2 cellular contexts compared by ENCODE assay signal in the genomic region with DNA sequence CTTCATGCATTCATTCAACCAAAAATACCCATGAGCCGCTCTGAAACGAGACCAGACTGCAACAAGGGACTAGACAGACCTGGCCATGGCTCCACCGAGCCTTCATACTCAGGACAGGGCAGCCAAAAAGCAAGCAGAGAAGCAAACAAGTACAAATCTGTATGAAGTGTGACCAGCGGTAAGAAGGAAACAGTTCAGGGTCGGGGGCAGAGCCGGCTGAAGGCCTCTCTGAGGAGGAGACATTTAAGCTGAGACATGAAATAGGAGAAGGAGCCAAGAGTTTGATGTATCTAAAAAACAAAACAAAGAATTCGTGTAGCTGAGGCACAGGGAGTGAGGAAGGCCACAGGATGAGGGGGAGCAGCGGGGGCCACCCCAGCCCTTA.
TF ChIP-seq lines count a peak whose summit lies in the region.

No MANE protein-coding gene starts in this region.

TF ChIP-seq in GM23338, 12 proteins besides CTCF, POLR2A, EP300 and RAD21:
- TF ChIP-seq EZH2phosphoT487 (IDR thresholded peaks at IDR 0.05; ENCODE audit: unreplicated experiment): no peak
- no peak for TF ChIP-seq STAT1 (IDR thresholded peaks at IDR 0.05; ENCODE audit: unreplicated experiment)
- no peak for TF ChIP-seq POLR2AphosphoS5 (IDR thresholded peaks at IDR 0.05; ENCODE audit: low read depth)
- TF ChIP-seq, protein P1, sequence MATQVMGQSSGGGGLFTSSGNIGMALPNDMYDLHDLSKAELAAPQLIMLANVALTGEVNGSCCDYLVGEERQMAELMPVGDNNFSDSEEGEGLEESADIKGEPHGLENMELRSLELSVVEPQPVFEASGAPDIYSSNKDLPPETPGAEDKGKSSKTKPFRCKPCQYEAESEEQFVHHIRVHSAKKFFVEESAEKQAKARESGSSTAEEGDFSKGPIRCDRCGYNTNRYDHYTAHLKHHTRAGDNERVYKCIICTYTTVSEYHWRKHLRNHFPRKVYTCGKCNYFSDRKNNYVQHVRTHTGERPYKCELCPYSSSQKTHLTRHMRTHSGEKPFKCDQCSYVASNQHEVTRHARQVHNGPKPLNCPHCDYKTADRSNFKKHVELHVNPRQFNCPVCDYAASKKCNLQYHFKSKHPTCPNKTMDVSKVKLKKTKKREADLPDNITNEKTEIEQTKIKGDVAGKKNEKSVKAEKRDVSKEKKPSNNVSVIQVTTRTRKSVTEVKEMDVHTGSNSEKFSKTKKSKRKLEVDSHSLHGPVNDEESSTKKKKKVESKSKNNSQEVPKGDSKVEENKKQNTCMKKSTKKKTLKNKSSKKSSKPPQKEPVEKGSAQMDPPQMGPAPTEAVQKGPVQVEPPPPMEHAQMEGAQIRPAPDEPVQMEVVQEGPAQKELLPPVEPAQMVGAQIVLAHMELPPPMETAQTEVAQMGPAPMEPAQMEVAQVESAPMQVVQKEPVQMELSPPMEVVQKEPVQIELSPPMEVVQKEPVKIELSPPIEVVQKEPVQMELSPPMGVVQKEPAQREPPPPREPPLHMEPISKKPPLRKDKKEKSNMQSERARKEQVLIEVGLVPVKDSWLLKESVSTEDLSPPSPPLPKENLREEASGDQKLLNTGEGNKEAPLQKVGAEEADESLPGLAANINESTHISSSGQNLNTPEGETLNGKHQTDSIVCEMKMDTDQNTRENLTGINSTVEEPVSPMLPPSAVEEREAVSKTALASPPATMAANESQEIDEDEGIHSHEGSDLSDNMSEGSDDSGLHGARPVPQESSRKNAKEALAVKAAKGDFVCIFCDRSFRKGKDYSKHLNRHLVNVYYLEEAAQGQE (IDR thresholded peaks at IDR 0.05; ENCODE audit: unreplicated experiment): no peak
- no peak for TF ChIP-seq CREB1 (CRISPR knock-in tag; IDR thresholded peaks at IDR 0.05; ENCODE audit: low read depth)
- TF ChIP-seq, protein P2, sequence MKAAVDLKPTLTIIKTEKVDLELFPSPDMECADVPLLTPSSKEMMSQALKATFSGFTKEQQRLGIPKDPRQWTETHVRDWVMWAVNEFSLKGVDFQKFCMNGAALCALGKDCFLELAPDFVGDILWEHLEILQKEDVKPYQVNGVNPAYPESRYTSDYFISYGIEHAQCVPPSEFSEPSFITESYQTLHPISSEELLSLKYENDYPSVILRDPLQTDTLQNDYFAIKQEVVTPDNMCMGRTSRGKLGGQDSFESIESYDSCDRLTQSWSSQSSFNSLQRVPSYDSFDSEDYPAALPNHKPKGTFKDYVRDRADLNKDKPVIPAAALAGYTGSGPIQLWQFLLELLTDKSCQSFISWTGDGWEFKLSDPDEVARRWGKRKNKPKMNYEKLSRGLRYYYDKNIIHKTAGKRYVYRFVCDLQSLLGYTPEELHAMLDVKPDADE (IDR thresholded peaks at IDR 0.05): no peak
- no peak for TF ChIP-seq JUNB (IDR thresholded peaks at IDR 0.05; ENCODE audit: unreplicated experiment)

TF ChIP-seq in K562, 482 proteins besides CTCF, POLR2A, EP300 and RAD21:
- TF ChIP-seq ARHGAP35 (IDR thresholded peaks at IDR 0.05; ENCODE audit: partially characterized antibody) (no peak), POLR2B (IDR thresholded peaks at IDR 0.05; ENCODE audit: low read depth, partially characterized antibody) (no peak), HLTF (IDR thresholded peaks at IDR 0.05) (no peak), EHMT2 (IDR thresholded peaks at IDR 0.05) (no peak), CSDE1 (IDR thresholded peaks at IDR 0.05) (no peak), MED1 (CRISPR knock-in tag; IDR thresholded peaks at IDR 0.05; ENCODE audit: borderline replicate concordance) (no peak), NFYB (IDR thresholded peaks at IDR 0.05; ENCODE audit: extremely low read depth, insufficient read length) (no peak), SRSF9 (IDR thresholded peaks at IDR 0.05; ENCODE audit: borderline replicate concordance, low read depth, low read length) (no peak)
- TF ChIP-seq, protein P3, sequence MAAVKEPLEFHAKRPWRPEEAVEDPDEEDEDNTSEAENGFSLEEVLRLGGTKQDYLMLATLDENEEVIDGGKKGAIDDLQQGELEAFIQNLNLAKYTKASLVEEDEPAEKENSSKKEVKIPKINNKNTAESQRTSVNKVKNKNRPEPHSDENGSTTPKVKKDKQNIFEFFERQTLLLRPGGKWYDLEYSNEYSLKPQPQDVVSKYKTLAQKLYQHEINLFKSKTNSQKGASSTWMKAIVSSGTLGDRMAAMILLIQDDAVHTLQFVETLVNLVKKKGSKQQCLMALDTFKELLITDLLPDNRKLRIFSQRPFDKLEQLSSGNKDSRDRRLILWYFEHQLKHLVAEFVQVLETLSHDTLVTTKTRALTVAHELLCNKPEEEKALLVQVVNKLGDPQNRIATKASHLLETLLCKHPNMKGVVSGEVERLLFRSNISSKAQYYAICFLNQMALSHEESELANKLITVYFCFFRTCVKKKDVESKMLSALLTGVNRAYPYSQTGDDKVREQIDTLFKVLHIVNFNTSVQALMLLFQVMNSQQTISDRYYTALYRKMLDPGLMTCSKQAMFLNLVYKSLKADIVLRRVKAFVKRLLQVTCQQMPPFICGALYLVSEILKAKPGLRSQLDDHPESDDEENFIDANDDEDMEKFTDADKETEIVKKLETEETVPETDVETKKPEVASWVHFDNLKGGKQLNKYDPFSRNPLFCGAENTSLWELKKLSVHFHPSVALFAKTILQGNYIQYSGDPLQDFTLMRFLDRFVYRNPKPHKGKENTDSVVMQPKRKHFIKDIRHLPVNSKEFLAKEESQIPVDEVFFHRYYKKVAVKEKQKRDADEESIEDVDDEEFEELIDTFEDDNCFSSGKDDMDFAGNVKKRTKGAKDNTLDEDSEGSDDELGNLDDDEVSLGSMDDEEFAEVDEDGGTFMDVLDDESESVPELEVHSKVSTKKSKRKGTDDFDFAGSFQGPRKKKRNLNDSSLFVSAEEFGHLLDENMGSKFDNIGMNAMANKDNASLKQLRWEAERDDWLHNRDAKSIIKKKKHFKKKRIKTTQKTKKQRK (IDR thresholded peaks at IDR 0.05; ENCODE audit: borderline replicate concordance, low read depth, low read length): no peak
- TF ChIP-seq, protein P4, sequence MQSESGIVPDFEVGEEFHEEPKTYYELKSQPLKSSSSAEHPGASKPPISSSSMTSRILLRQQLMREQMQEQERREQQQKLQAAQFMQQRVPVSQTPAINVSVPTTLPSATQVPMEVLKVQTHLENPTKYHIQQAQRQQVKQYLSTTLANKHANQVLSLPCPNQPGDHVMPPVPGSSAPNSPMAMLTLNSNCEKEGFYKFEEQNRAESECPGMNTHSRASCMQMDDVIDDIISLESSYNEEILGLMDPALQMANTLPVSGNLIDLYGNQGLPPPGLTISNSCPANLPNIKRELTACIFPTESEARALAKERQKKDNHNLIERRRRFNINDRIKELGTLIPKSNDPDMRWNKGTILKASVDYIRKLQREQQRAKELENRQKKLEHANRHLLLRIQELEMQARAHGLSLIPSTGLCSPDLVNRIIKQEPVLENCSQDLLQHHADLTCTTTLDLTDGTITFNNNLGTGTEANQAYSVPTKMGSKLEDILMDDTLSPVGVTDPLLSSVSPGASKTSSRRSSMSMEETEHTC (IDR thresholded peaks at IDR 0.05): no peak
- TF ChIP-seq, protein P5, sequence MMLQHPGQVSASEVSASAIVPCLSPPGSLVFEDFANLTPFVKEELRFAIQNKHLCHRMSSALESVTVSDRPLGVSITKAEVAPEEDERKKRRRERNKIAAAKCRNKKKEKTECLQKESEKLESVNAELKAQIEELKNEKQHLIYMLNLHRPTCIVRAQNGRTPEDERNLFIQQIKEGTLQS (IDR thresholded peaks at IDR 0.05): no peak
- TF ChIP-seq, protein P5 (CRISPR knock-in tag; conservative IDR thresholded peaks at IDR 0.05): no peak
